Comparison of ENCODE assay signal across 8 cellular contexts in the genomic region with DNA sequence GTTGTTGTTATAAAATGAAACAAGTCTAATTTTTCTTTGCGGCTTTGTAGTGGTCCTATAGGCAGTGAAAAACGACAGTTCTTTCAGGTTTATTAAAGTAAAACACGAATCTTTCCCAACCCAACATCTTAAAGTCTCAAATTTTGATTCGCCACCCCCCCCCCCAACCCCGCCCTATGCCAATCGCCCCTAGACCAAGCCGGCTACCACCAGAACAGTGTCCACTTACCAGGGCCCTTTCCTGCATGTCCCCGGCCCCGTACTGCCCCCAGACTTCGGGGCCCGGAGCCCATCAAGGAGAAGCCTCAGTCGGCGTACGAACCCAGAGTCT. TPM values are rescaled to one million over a fixed set of nuclear protein-coding genes. Genes with fewer than 3 reads are reported as not detected.
DNase-seq lines count a peak whose midpoint lies in the region; ATAC-seq and TF ChIP-seq lines count a peak whose summit lies in the region.

No MANE protein-coding gene starts in this region.

- TF ChIP-seq POLR2A in right lobe of liver (IDR thresholded peaks at IDR 0.05) (no peak), tibial nerve (IDR thresholded peaks at IDR 0.05) (no peak)

- H3K4me1 ChIP-seq in right lobe of liver, result peaks cover 0 to 26% (median 4%) of the 10 kb centered on the region in 4 donors
- peaks cover 0 to 52% (median 25%) of the 10 kb centered on the region in 4 donors for H3K4me1 ChIP-seq in tibial nerve

- no peak for ATAC-seq in activated CD8-positive, alpha-beta memory T cell treated with anti-CD3 and anti-CD28 coated beads, Interleukin-2, amount 10 ng/mL, durations not matched to agents 7 days and 5 days
- no peak for ATAC-seq in activated naive CD8-positive, alpha-beta T cell treated with anti-CD3 and anti-CD28 coated beads, Interleukin-2, amount 10 ng/mL, durations not matched to agents 7 days and 5 days (ENCODE audit: low read depth)
- ATAC-seq in right lobe of liver (no peak), GM18858 (IDR thresholded peaks at IDR 0.05; ENCODE audit: unreplicated experiment) (no peak)

- H3K4me3 ChIP-seq in right lobe of liver, result peak overlapping the region; percentile 84 to 92 (median 90)
- H3K4me3 ChIP-seq in tibial nerve, result peak overlapping the region; percentile 63 to 97 (median 80)

- CTCF ChIA-PET in activated CD8-positive, alpha-beta memory T cell treated with anti-CD3 and anti-CD28 coated beads, Interleukin-2, amount 10 ng/mL, durations not matched to agents 7 days and 5 days (lab: Charles Lee), result interaction anchor here (0.6 to 4.6 kb wide), 6 partner anchors 9 to 138 kb away, joined by 3 to 39 read pairs (median 4); a partner anchor contains a TSS

- H3K4me1 Mint-ChIP-seq in activated CD8-positive, alpha-beta memory T cell treated with anti-CD3 and anti-CD28 coated beads, Interleukin-2, amount 10 ng/mL, durations not matched to agents 7 days and 5 days, result peaks cover 50% of the 10 kb centered on the region
- H3K4me1 Mint-ChIP-seq in activated naive CD8-positive, alpha-beta T cell treated with anti-CD3 and anti-CD28 coated beads, Interleukin-2, amount 10 ng/mL, durations not matched to agents 7 days and 5 days, result peaks cover 40% of the 10 kb centered on the region

- no peaks in the 10 kb centered on the region for H3K9me3 Mint-ChIP-seq in activated CD8-positive, alpha-beta memory T cell treated with anti-CD3 and anti-CD28 coated beads, Interleukin-2, amount 10 ng/mL, durations not matched to agents 7 days and 5 days (ENCODE audit: low read depth)
- H3K9me3 Mint-ChIP-seq in activated naive CD8-positive, alpha-beta T cell treated with anti-CD3 and anti-CD28 coated beads, Interleukin-2, amount 10 ng/mL, durations not matched to agents 7 days and 5 days, result no peaks in the 10 kb centered on the region

- H3K9me3 ChIP-seq in right lobe of liver, result no peaks in the 10 kb centered on the region
- no peaks in the 10 kb centered on the region for H3K9me3 ChIP-seq in tibial nerve

- peak overlapping the region; percentile 87 for H3K4me3 Mint-ChIP-seq in activated CD8-positive, alpha-beta memory T cell treated with anti-CD3 and anti-CD28 coated beads, Interleukin-2, amount 10 ng/mL, durations not matched to agents 7 days and 5 days
- H3K4me3 Mint-ChIP-seq in activated naive CD8-positive, alpha-beta T cell treated with anti-CD3 and anti-CD28 coated beads, Interleukin-2, amount 10 ng/mL, durations not matched to agents 7 days and 5 days, result peak overlapping the region; percentile 98

- intact Hi-C loops in right lobe of liver (cut with DNase I), result no loop called here

- H3K27ac ChIP-seq in right lobe of liver (peak overlapping the region; percentile 86 to 95 (median 93)), tibial nerve (peak overlapping the region; percentile 67 to 96 (median 92))

- H3K36me3 ChIP-seq in right lobe of liver (peaks cover 0 to 4% (median 0%) of the 10 kb centered on the region in 4 donors), tibial nerve (peaks cover 0 to 37% (median 1%) of the 10 kb centered on the region in 3 donors)

- H3K27me3 Mint-ChIP-seq in activated CD8-positive, alpha-beta memory T cell treated with anti-CD3 and anti-CD28 coated beads, Interleukin-2, amount 10 ng/mL, durations not matched to agents 7 days and 5 days, result no peaks in the 10 kb centered on the region
- H3K27me3 Mint-ChIP-seq in activated naive CD8-positive, alpha-beta T cell treated with anti-CD3 and anti-CD28 coated beads, Interleukin-2, amount 10 ng/mL, durations not matched to agents 7 days and 5 days, result no peaks in the 10 kb centered on the region

- POLR2A ChIA-PET in activated naive CD8-positive, alpha-beta T cell treated with anti-CD3 and anti-CD28 coated beads, Interleukin-2, amount 10 ng/mL, durations not matched to agents 7 days and 5 days (lab: Charles Lee), result interaction anchor here (0.7 to 7.3 kb wide), 15 partner anchors 9 to 686 kb away, joined by 3 to 101 read pairs (median 5); a partner anchor contains a TSS

- H3K36me3 Mint-ChIP-seq in activated CD8-positive, alpha-beta memory T cell treated with anti-CD3 and anti-CD28 coated beads, Interleukin-2, amount 10 ng/mL, durations not matched to agents 7 days and 5 days, result peaks cover 19% of the 10 kb centered on the region
- H3K36me3 Mint-ChIP-seq in activated naive CD8-positive, alpha-beta T cell treated with anti-CD3 and anti-CD28 coated beads, Interleukin-2, amount 10 ng/mL, durations not matched to agents 7 days and 5 days, result peaks cover 16% of the 10 kb centered on the region

- DNase-seq in activated CD8-positive, alpha-beta memory T cell treated with anti-CD3 and anti-CD28 coated beads, Interleukin-2, amount 10 ng/mL, durations not matched to agents 7 days and 5 days, result no peak
- DNase-seq in activated CD8-positive, alpha-beta memory T cell treated with anti-CD3 and anti-CD28 coated beads, Interleukin-2, amount 50 U/mL, for 4 hours, result no peak
- no peak for DNase-seq in activated naive CD8-positive, alpha-beta T cell treated with anti-CD3 and anti-CD28 coated beads, Interleukin-2, amount 10 ng/mL, durations not matched to agents 7 days and 5 days
- no peak for DNase-seq in right lobe of liver
- DNase-seq in tibial nerve (ENCODE audit: low spot score in 2 of 2), result no peak
- no peak for DNase-seq in GM19238 (ENCODE audit: insufficient read length, low spot score)
- no peak for DNase-seq in 8988T

- 2% methylated on average over 9 of the region's 14 CpGs for WGBS in right lobe of liver (ENCODE audit: insufficient coverage, low coverage, low lambda C conversion rate, missing lambda C conversion rate)
- WGBS in tibial nerve, 2 donors, result 0 to 1% methylated on average over 14 of the region's 14 CpGs

- H3K27ac Mint-ChIP-seq in activated CD8-positive, alpha-beta memory T cell treated with anti-CD3 and anti-CD28 coated beads, Interleukin-2, amount 10 ng/mL, durations not matched to agents 7 days and 5 days, result peak overlapping the region; percentile 97
- H3K27ac Mint-ChIP-seq in activated naive CD8-positive, alpha-beta T cell treated with anti-CD3 and anti-CD28 coated beads, Interleukin-2, amount 10 ng/mL, durations not matched to agents 7 days and 5 days, result peak overlapping the region; percentile 99

- TF ChIP-seq EP300 in tibial nerve (IDR thresholded peaks at IDR 0.05), result no peak

- H3K27me3 ChIP-seq in right lobe of liver (no peaks in the 10 kb centered on the region), tibial nerve (no peaks in the 10 kb centered on the region)

- TF ChIP-seq CTCF in right lobe of liver (IDR thresholded peaks at IDR 0.05) (no peak), tibial nerve (IDR thresholded peaks at IDR 0.05) (no peak)

RNA-seq across cellular contexts. Expression of a gene that starts 0.3 kb away (rescaled TPM):
- total RNA-seq in activated CD8-positive, alpha-beta memory T cell treated with anti-CD3 and anti-CD28 coated beads, Interleukin-2, amount 10 ng/mL, durations not matched to agents 7 days and 5 days, result 10 to 100 TPM; 29.0 to 36.2 TPM
- total RNA-seq in activated naive CD8-positive, alpha-beta T cell treated with anti-CD3 and anti-CD28 coated beads, Interleukin-2, amount 10 ng/mL, durations not matched to agents 7 days and 5 days, result 10 to 100 TPM; 23.0 to 24.8 TPM
- total RNA-seq in right lobe of liver (10 to 100 TPM; 13.0 to 25.1 (median 17.4) TPM), tibial nerve (10 to 100 TPM in 3 of 4 donors, 1 to 10 TPM in 1; 8.2 to 33.0 (median 16.2) TPM)

RNA-seq across cellular contexts. Expression of a gene that starts 3.9 kb away (rescaled TPM):
- 10 to 100 TPM; 73.6 to 83.7 TPM for total RNA-seq in activated CD8-positive, alpha-beta memory T cell treated with anti-CD3 and anti-CD28 coated beads, Interleukin-2, amount 10 ng/mL, durations not matched to agents 7 days and 5 days
- 10 to 100 TPM; 93.4 to 95.2 TPM for total RNA-seq in activated naive CD8-positive, alpha-beta T cell treated with anti-CD3 and anti-CD28 coated beads, Interleukin-2, amount 10 ng/mL, durations not matched to agents 7 days and 5 days
- total RNA-seq in right lobe of liver (100 to 1,000 TPM in 1 of 6 experiments, 10 to 100 TPM in 5; 52.2 to 107 (median 77.5) TPM), tibial nerve (100 to 1,000 TPM; 104 to 138 (median 121) TPM)

RNA-seq across cellular contexts. Expression of a gene that starts 29.9 kb away (rescaled TPM):
- total RNA-seq in activated CD8-positive, alpha-beta memory T cell treated with anti-CD3 and anti-CD28 coated beads, Interleukin-2, amount 10 ng/mL, durations not matched to agents 7 days and 5 days, result 10 to 100 TPM; 49.4 to 64.5 TPM
- 10 to 100 TPM; 80.1 to 82.0 TPM for total RNA-seq in activated naive CD8-positive, alpha-beta T cell treated with anti-CD3 and anti-CD28 coated beads, Interleukin-2, amount 10 ng/mL, durations not matched to agents 7 days and 5 days
- total RNA-seq in right lobe of liver (10 to 100 TPM in 5 of 6 experiments, 1 to 10 TPM in 1; 9.5 to 14.8 (median 12.2) TPM), tibial nerve (10 to 100 TPM; 44.8 to 99.3 (median 61.7) TPM)

RNA-seq across cellular contexts. Expression of a gene that starts 37.3 kb away (rescaled TPM):
- total RNA-seq in activated CD8-positive, alpha-beta memory T cell treated with anti-CD3 and anti-CD28 coated beads, Interleukin-2, amount 10 ng/mL, durations not matched to agents 7 days and 5 days, result 10 to 100 TPM; 84.5 to 98.0 TPM
- total RNA-seq in activated naive CD8-positive, alpha-beta T cell treated with anti-CD3 and anti-CD28 coated beads, Interleukin-2, amount 10 ng/mL, durations not matched to agents 7 days and 5 days, result 10 to 100 TPM; 96.3 to 96.7 TPM
- total RNA-seq in right lobe of liver (10 to 100 TPM; 39.4 to 43.4 (median 41.0) TPM), tibial nerve (10 to 100 TPM; 42.0 to 61.2 (median 43.3) TPM)
